29 cellular contexts compared by ENCODE assay signal in genomic region chr4:77917601-77918000, GRCh38.
"Had no signal": no experiment of that assay in that cellular context is flagged by ENCODE, and none has a peak within 500 bp of the region (broad histone marks: within the 10 kb centered on the region; RNA-seq: fewer than 3 reads in every experiment).

No MANE protein-coding gene starts in this region.

- H3K79me2 ChIP-seq: hepatocyte had no signal

- FAIRE-seq: endothelial cell of umbilical vein had no signal

- H3K9me3 Mint-ChIP-seq: activated CD4-positive, alpha-beta T cell treated with anti-CD3 and anti-CD28 coated beads, Interleukin-2, amount 10 ng/mL, durations not matched to agents 24 days and 14 days; central memory CD8-positive, alpha-beta T cell; effector memory CD8-positive, alpha-beta T cell had no signal

- H3K27ac ChIP-seq: breast epithelium, dorsolateral prefrontal cortex, hepatocyte, neutrophil, ovary, prostate gland, spleen, thyroid gland, VCaP had no signal

- H3K4me3 ChIP-seq: breast epithelium, dorsolateral prefrontal cortex, hepatocyte, ovary, prostate gland, spleen, thyroid gland had no signal

- ATAC-seq: activated CD4-positive, CD25-positive, alpha-beta regulatory T cell treated with anti-CD3 and anti-CD28 coated beads, Interleukin-2, amount 50 U/mL, for 24 hours; activated T-cell treated with anti-CD3 and anti-CD28 coated beads, Interleukin-2, amount 50 U/mL, for 72 hours; effector memory CD8-positive, alpha-beta T cell; esophagus mucosa; left ventricle myocardium superior had no signal

- H3K9me3 ChIP-seq: breast epithelium, neutrophil, ovary, prostate gland, spleen, thyroid gland had no signal

- H2AFZ ChIP-seq: hepatocyte had no signal

- H3K27me3 ChIP-seq: breast epithelium, dorsolateral prefrontal cortex, hepatocyte, neutrophil, ovary, spleen, thyroid gland had no signal

- H3K4me1 ChIP-seq: breast epithelium had no signal

- H3K4me2 ChIP-seq: hepatocyte had no signal

- H3K4me3 Mint-ChIP-seq: activated CD4-positive, alpha-beta memory T cell treated with anti-CD3 and anti-CD28 coated beads, Interleukin-2, amount 10 ng/mL, durations not matched to agents 7 days and 5 days; activated CD4-positive, alpha-beta T cell treated with anti-CD3 and anti-CD28 coated beads, Interleukin-2, amount 10 ng/mL, durations not matched to agents 24 days and 14 days; activated naive CD4-positive, alpha-beta T cell treated with anti-CD3 and anti-CD28 coated beads for 36 hours; activated naive CD8-positive, alpha-beta T cell treated with anti-CD3 and anti-CD28 coated beads, Interleukin-2, amount 10 ng/mL, durations not matched to agents 7 days and 5 days; activated T-cell treated with anti-CD3 and anti-CD28 coated beads, Interleukin-2, amount 50 U/mL, for 72 hours; central memory CD8-positive, alpha-beta T cell; effector memory CD8-positive, alpha-beta T cell; nephron; stimulated activated naive CD8-positive, alpha-beta T cell treated with anti-CD3 and anti-CD28 coated beads, Interleukin-15, Interleukin-2, amounts not matched to agents 100 ng/mL and 50 ng/mL, for 24 hours had no signal

- H3K36me3 ChIP-seq: breast epithelium, neutrophil, ovary, prostate gland, thyroid gland had no signal

- H3K4me1 Mint-ChIP-seq: activated CD4-positive, alpha-beta memory T cell treated with anti-CD3 and anti-CD28 coated beads, Interleukin-2, amount 10 ng/mL, durations not matched to agents 7 days and 5 days; nephron had no signal

- DNase-seq: activated CD4-positive, alpha-beta memory T cell treated with anti-CD3 and anti-CD28 coated beads, Interleukin-2, amount 10 ng/mL, durations not matched to agents 7 days and 5 days; activated CD4-positive, alpha-beta T cell treated with anti-CD3 and anti-CD28 coated beads, Interleukin-2, amount 10 ng/mL, durations not matched to agents 24 days and 14 days; activated effector memory CD4-positive, alpha-beta T cell treated with Interleukin-2 at 50 U/mL for 16 hours; activated naive CD4-positive, alpha-beta T cell treated with anti-CD3 and anti-CD28 coated beads for 36 hours; activated naive CD8-positive, alpha-beta T cell treated with anti-CD3 and anti-CD28 coated beads, Interleukin-2, amount 10 ng/mL, durations not matched to agents 7 days and 5 days; activated T-cell treated with anti-CD3 and anti-CD28 coated beads, Interleukin-2, amount 50 U/mL, for 72 hours; amniotic stem cell; dorsolateral prefrontal cortex; effector memory CD8-positive, alpha-beta T cell; foreskin melanocyte; glutamatergic neuron; left ventricle myocardium superior; mammary epithelial cell; ovary; spleen; stimulated activated CD4-positive, alpha-beta T cell treated with anti-CD3 and anti-CD28 coated beads, Interleukin-4, amount 100 ng/mL, for 1 hour; substantia nigra; thyroid gland had no signal

- H3K27ac Mint-ChIP-seq: activated CD4-positive, alpha-beta memory T cell treated with anti-CD3 and anti-CD28 coated beads, Interleukin-2, amount 10 ng/mL, durations not matched to agents 7 days and 5 days; activated CD4-positive, alpha-beta T cell treated with anti-CD3 and anti-CD28 coated beads, Interleukin-2, amount 10 ng/mL, durations not matched to agents 24 days and 14 days; activated naive CD4-positive, alpha-beta T cell treated with anti-CD3 and anti-CD28 coated beads for 36 hours; activated naive CD8-positive, alpha-beta T cell treated with anti-CD3 and anti-CD28 coated beads, Interleukin-2, amount 10 ng/mL, durations not matched to agents 7 days and 5 days; activated T-cell treated with anti-CD3 and anti-CD28 coated beads, Interleukin-2, amount 50 U/mL, for 72 hours; effector memory CD8-positive, alpha-beta T cell; nephron had no signal
